In genomic region chr10:22174442-22174841, GRCh38 we compare ENCODE assay signal across 35 cellular contexts. TPM values are rescaled to one million over a fixed set of nuclear protein-coding genes. Genes with fewer than 3 reads are reported as not detected.
"Had no signal": no experiment of that assay in that cellular context is flagged by ENCODE, and none has a peak within 500 bp of the region (broad histone marks: within the 10 kb centered on the region; RNA-seq: fewer than 3 reads in every experiment).

No MANE protein-coding gene starts in this region.

- H3K36me3 ChIP-seq: esophagus muscularis mucosa, heart right ventricle, stomach, thyroid gland had no signal

- H3K4me3 ChIP-seq: dorsolateral prefrontal cortex, esophagus muscularis mucosa, heart right ventricle, lung, mucosa of descending colon, neural progenitor cell, stomach, thyroid gland had no signal

- ATAC-seq: foreskin keratinocyte; heart right ventricle; left lobe of liver; mucosa of descending colon; natural killer cell treated with Interleukin-12 subunit alpha and Interleukin-12 subunit beta and Interleukin-15 and Interleukin-18, amount 100 ng/mL, for 72 hours; sciatic nerve; stimulated activated effector memory CD8-positive, alpha-beta T cell treated with anti-CD3 and anti-CD28 coated beads, Interleukin-12 subunit alpha, Interleukin-12 subunit beta, amount 100 ng/mL, for 72 hours had no signal

- H3K4me1 ChIP-seq: esophagus muscularis mucosa, foreskin keratinocyte, heart right ventricle, parathyroid adenoma, stomach, thyroid gland had no signal

- H3K4me2 ChIP-seq: neural progenitor cell had no signal

- H2AFZ ChIP-seq: parathyroid adenoma had no signal

- H3K79me2 ChIP-seq: parathyroid adenoma had no signal

- H3K9ac ChIP-seq: neural progenitor cell, parathyroid adenoma had no signal

- H3K27ac ChIP-seq: dorsolateral prefrontal cortex, esophagus muscularis mucosa, foreskin keratinocyte, heart right ventricle, neural progenitor cell, parathyroid adenoma, stomach, thyroid gland had no signal

- DNase-seq: cerebellar nuclear complex; dorsolateral prefrontal cortex; effector memory CD4-positive, alpha-beta T cell; foreskin keratinocyte; glutamatergic neuron; heart right ventricle; hippocampal formation; mesenchymal stem cell; mucosa of descending colon; naive B cell; stimulated activated CD4-positive, alpha-beta T cell treated with anti-CD3 and anti-CD28 coated beads, Interleukin-2, amount 100 ng/mL, for 24 hours; stimulated activated CD4-positive, alpha-beta T cell treated with anti-CD3 and anti-CD28 coated beads, Interleukin-4, amount 100 ng/mL, for 24 hours; stimulated activated naive CD4-positive, alpha-beta T cell treated with Interleukin-2 at 50 U/mL for 16 hours; stomach; thyroid gland; trophoblast cell had no signal

- H3K9me3 ChIP-seq: thyroid gland had no signal

- H3K27me3 ChIP-seq: foreskin keratinocyte, neural progenitor cell, stomach, thyroid gland had no signal

RNA-seq across cellular contexts. Expression of gene EBLN1, which starts 43.4 kb away (rescaled TPM):
- total RNA-seq: endothelial cell of umbilical vein; epithelial cell of proximal tubule; esophagus muscularis mucosa; fibroblast of lung; foreskin keratinocyte; heart right ventricle; left lobe of liver; liver; lung; mesothelial cell of epicardium; mucosa of descending colon; natural killer cell treated with Interleukin-12 subunit alpha and Interleukin-12 subunit beta and Interleukin-15 and Interleukin-18, amount 100 ng/mL, for 72 hours; osteoblast; progenitor cell of endocrine pancreas; sciatic nerve; stomach; subcutaneous adipose tissue; temporal lobe; thyroid gland; ureter had no signal
- polyA plus RNA-seq: endothelial cell of umbilical vein, fibroblast of lung, foreskin keratinocyte, heart right ventricle, keratinocyte, liver, lung, stomach had no signal
